ENCODE assay signal across 1 cellular context in the genomic region with DNA sequence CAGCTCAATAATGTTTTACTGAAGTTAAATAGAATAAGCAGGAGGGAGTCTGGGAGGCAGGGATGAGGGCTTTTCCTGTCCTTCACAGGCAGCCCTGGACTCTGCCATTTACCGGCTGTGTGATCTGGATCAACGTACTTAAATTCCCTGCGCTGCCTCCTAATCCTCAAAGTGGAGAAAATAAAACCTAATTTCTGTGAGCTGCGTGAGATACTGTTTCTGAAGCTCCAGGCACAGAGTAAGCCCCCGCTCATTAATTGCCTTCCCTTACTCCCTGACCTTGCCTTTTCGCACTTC.
TF ChIP-seq lines count a peak whose summit lies in the region.

No MANE protein-coding gene starts in this region.

TF ChIP-seq in HEK293, 187 proteins besides CTCF, POLR2A, EP300 and RAD21 (continued from another document):
- 0 out of 2 replicates have a peak, but pooled peaks have one; percentile 6 for TF ChIP-seq ZNF398 (tag by site-specific recombination; IDR thresholded peaks at IDR 0.05)
- peak; percentile 96 for TF ChIP-seq ZNF530 (tag by site-specific recombination; IDR thresholded peaks at IDR 0.05; ENCODE audit: low read depth)
- peak; percentile 95 for TF ChIP-seq ZNF335 (tag by site-specific recombination; conservative IDR thresholded peaks at IDR 0.05)
- no peak for TF ChIP-seq ZBTB1 (tag by site-specific recombination; IDR thresholded peaks at IDR 0.05)
- TF ChIP-seq ZNF138 (tag by site-specific recombination; IDR thresholded peaks at IDR 0.05; ENCODE audit: borderline replicate concordance), result no peak
- no peak for TF ChIP-seq ZNF133 (tag by site-specific recombination; IDR thresholded peaks at IDR 0.05)
- no peak for TF ChIP-seq ZNF350 (tag by site-specific recombination; IDR thresholded peaks at IDR 0.05)
